ENCODE assay signal across 31 cellular contexts in the genomic region with DNA sequence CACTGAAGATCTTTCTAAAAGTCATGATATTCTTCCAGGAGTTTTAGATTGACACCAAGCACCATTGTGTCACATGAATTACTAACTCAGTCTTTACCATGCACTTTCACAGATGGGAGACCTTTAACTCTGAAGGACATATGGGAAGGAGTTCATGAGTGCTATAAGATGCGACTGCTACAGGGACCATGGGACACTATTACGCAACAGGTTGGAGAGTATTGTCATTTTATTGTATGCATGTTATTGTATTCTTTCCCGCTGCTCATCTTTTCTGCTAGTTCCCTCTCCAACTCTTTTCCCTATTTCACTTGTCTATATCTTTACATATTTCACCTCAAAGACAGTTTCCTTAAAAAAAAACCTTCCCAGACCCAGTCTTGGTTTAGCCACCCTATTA.
"Had no signal": no experiment of that assay in that cellular context is flagged by ENCODE, and none has a peak within 500 bp of the region (broad histone marks: within the 10 kb centered on the region; RNA-seq: fewer than 3 reads in every experiment).

No MANE protein-coding gene starts in this region.

- H3K9me3 ChIP-seq: body of pancreas, esophagus muscularis mucosa, gastrocnemius medialis had no signal

- DNase-seq: activated CD4-positive, alpha-beta memory T cell treated with anti-CD3 and anti-CD28 coated beads, Interleukin-2, amount 10 ng/mL, durations not matched to agents 7 days and 5 days; activated CD4-positive, alpha-beta T cell treated with anti-CD3 and anti-CD28 coated beads for 1 hour; activated CD4-positive, alpha-beta T cell treated with anti-CD3 and anti-CD28 coated beads for 4 hours; activated CD4-positive, alpha-beta T cell treated with anti-CD3 and anti-CD28 coated beads, Interleukin-2, amount 10 ng/mL, durations not matched to agents 7 days and 5 days; activated CD4-positive, alpha-beta T cell treated with anti-CD3 and anti-CD28 coated beads, Interleukin-2, amount 50 U/mL, for 4 hours; activated CD8-positive, alpha-beta memory T cell treated with anti-CD3 and anti-CD28 coated beads, Interleukin-2, amount 50 U/mL, for 48 hours; activated gamma-delta T cell; activated naive CD4-positive, alpha-beta T cell; activated naive CD4-positive, alpha-beta T cell treated with anti-CD3 and anti-CD28 coated beads, Interleukin-2, amount 50 U/mL, for 16 hours; activated T-cell treated with anti-CD3 and anti-CD28 coated beads for 4 hours; activated T-cell treated with anti-CD3 and anti-CD28 coated beads, Interleukin-2, amount 50 U/mL, for 24 hours; activated T-cell treated with anti-CD3 and anti-CD28 coated beads, Interleukin-2, amount 50 U/mL, for 72 hours; amniotic stem cell; aorta; body of pancreas; caudate nucleus; cortex of kidney; dermis blood vessel endothelial cell; effector CD4-positive, alpha-beta T cell; effector memory CD8-positive, alpha-beta T cell; erythroblast; foreskin keratinocyte; gastrocnemius medialis; glutamatergic neuron; heart left ventricle; hypothalamus; T1000 had no signal

- H3K27me3 ChIP-seq: body of pancreas, esophagus muscularis mucosa, foreskin keratinocyte, gastrocnemius medialis, heart left ventricle had no signal

- FAIRE-seq: colon had no signal

- ATAC-seq: activated T-cell treated with anti-CD3 and anti-CD28 coated beads, Interleukin-2, amount 50 U/mL, for 72 hours; body of pancreas; effector memory CD8-positive, alpha-beta T cell; foreskin keratinocyte; gastrocnemius medialis; heart left ventricle; WTC11 had no signal

- H3K27ac ChIP-seq: body of pancreas, esophagus muscularis mucosa, foreskin keratinocyte, gastrocnemius medialis, heart left ventricle, VCaP had no signal

- H3K4me1 ChIP-seq: body of pancreas, foreskin keratinocyte, gastrocnemius medialis had no signal

- H3K36me3 ChIP-seq: gastrocnemius medialis had no signal

- H3K4me3 ChIP-seq: body of pancreas, esophagus muscularis mucosa, gastrocnemius medialis, heart left ventricle had no signal
